ENCODE assay signal across 8 cellular contexts in genomic region chr3:66407281-66408218, GRCh38.
DNase-seq lines count a peak whose midpoint lies in the region; ATAC-seq lines count a peak whose summit lies in the region.

No MANE protein-coding gene starts in this region.

- H3K4ac ChIP-seq in mesenchymal stem cell (ENCODE audit: low read depth in 1 of 2, low read length in 2 of 2) = no peak overlapping the region

- H3K9ac ChIP-seq in mesenchymal stem cell (ENCODE audit: low read length) = no peak overlapping the region

- DNase-seq in EH (ENCODE audit: low read depth) (peak; percentile 55), KBM-7 (peak; percentile 72), ecto neural progenitor cell (ENCODE audit: low spot score) (peak; percentile 85), mesenchymal stem cell (peak; percentile 48), mesenteric fat pad (ENCODE audit: low spot score) (no peak)
- peak; percentile 74 to 76 for DNase-seq in activated CD4-positive, alpha-beta T cell treated with anti-CD3 and anti-CD28 coated beads, Interleukin-2, amount 50 U/mL, for 4 hours
- DNase-seq in stimulated activated CD8-positive, alpha-beta memory T cell treated with anti-CD3 and anti-CD28 coated beads, Interleukin-4, amount 100 ng/mL, for 1 hour (ENCODE audit: low read depth in 2 of 2, low spot score in 1 of 2) = peak; percentile 29 to 51

- no peak overlapping the region for H3K23ac ChIP-seq in mesenchymal stem cell (ENCODE audit: low read length in 2 of 2)

- H3K36me3 ChIP-seq in mesenchymal stem cell (ENCODE audit: control insufficient read depth in 1 of 2, insufficient read depth in 2 of 2, low read depth in 1 of 2, low read length in 2 of 2) = peaks cover 27 to 75% of the 10 kb centered on the region in 2 experiments

- peaks cover 41% of the 10 kb centered on the region for H3K4me1 ChIP-seq in mesenchymal stem cell (ENCODE audit: control insufficient read depth, insufficient read depth, low read depth, low read length)

- in situ Hi-C loops in KBM-7 (cut with MboI; ENCODE audit: low pct_unique_long_range_greater_than_20kb, low sequenced_read_pairs) = loop anchor here (10.0 to 25.0 kb wide), 2 partner anchors 105 to 417 kb away; partner anchors contain the start of gene LRIG1

- H3K27me3 ChIP-seq in mesenchymal stem cell (ENCODE audit: control insufficient read depth in 1 of 2, insufficient read depth in 1 of 2, low read length in 2 of 2) = no peaks in the 10 kb centered on the region

- no peak overlapping the region for H2BK12ac ChIP-seq in mesenchymal stem cell (ENCODE audit: low read length in 2 of 2)

- no peak overlapping the region for H3K14ac ChIP-seq in mesenchymal stem cell (ENCODE audit: low read length in 2 of 2)

- H4K8ac ChIP-seq in mesenchymal stem cell (ENCODE audit: low read length) = no peak overlapping the region

- no peak overlapping the region for H2BK5ac ChIP-seq in mesenchymal stem cell (ENCODE audit: low read depth, low read length, poor library complexity, severe bottlenecking)

- H3K27ac ChIP-seq in mesenchymal stem cell (ENCODE audit: low read length, poor library complexity, severe bottlenecking) = no peak overlapping the region

- peak overlapping the region; percentile 23 for H2AK5ac ChIP-seq in mesenchymal stem cell (ENCODE audit: low read length, severe bottlenecking)

- peak overlapping the region in 1 of 2 experiments; percentile 42 for H3K18ac ChIP-seq in mesenchymal stem cell (ENCODE audit: low read depth in 1 of 2, low read length in 2 of 2)

- H3K4me2 ChIP-seq in mesenchymal stem cell (ENCODE audit: low read length, poor library complexity, severe bottlenecking) = no peak overlapping the region

- H2BK15ac ChIP-seq in mesenchymal stem cell (ENCODE audit: low read depth, poor library complexity, severe bottlenecking) = no peak overlapping the region

- no peak overlapping the region for H4K91ac ChIP-seq in mesenchymal stem cell (ENCODE audit: low read length)

- H2AFZ ChIP-seq in mesenchymal stem cell (ENCODE audit: low read depth, low read length) = no peak overlapping the region

- H3K4me3 ChIP-seq in mesenchymal stem cell (ENCODE audit: insufficient read depth in 1 of 2, low read depth in 1 of 2, low read length in 2 of 2) = no peak overlapping the region

- H2BK120ac ChIP-seq in mesenchymal stem cell (ENCODE audit: low read depth, low read length) = no peak overlapping the region

- ATAC-seq in GM21367 (IDR thresholded peaks at IDR 0.05; ENCODE audit: unreplicated experiment) = peak; percentile 85

- peaks cover 67% of the 10 kb centered on the region for H3K79me1 ChIP-seq in mesenchymal stem cell (replicated peaks; ENCODE audit: low read length, poor library complexity, severe bottlenecking)

- 69% methylated on average over 16 of the region's 23 CpGs for WGBS in mesenchymal stem cell

- no peaks in the 10 kb centered on the region for H3K9me3 ChIP-seq in mesenchymal stem cell (ENCODE audit: control insufficient read depth, low read length)
